20 cellular contexts compared by ENCODE assay signal in the genomic region with DNA sequence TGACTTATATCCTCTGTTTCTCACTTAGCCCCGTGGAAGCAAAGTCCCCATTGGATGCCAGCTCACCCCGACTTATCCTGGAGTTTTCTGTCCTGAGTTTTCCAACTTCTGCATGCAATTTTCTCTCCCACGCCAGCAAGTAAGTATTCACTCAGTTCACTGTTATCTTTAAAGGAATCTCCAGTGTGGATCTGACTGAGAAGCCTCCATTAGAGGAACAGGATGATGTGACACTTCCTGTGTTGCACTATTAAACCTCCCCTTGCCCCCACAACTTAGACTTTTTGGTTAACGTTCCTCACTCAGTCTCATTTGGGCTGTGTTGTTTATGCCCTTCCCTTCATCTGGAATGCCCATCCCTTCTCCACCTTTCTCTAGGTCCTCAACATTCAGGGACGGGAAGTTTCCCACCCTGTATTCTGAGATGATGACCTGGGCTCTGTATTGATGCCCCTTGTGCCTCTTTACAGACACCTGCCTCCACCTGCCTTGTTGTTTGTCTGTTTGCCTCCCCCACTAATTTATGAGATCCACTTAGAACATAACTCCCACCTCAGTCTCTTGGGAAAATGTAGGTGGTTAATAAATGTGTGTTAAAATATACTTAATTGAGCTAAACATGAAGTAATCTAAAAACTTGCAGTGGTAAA.
DNase-seq lines count a peak whose midpoint lies in the region; ATAC-seq, FAIRE-seq and TF ChIP-seq lines count a peak whose summit lies in the region.
"Had no signal": no experiment of that assay in that cellular context is flagged by ENCODE, and none has a peak within 500 bp of the region (broad histone marks: within the 10 kb centered on the region; RNA-seq: fewer than 3 reads in every experiment).

No MANE protein-coding gene starts in this region.

- ATAC-seq in GM12878 (no peak), SK-N-SH treated with all-trans-retinoic acid at 6 μM for 48 hours (no peak), GM21390 (IDR thresholded peaks at IDR 0.05; ENCODE audit: unreplicated experiment) (no peak), HG02840 (IDR thresholded peaks at IDR 0.05; ENCODE audit: low FRiP score, unreplicated experiment) (no peak)
- ATAC-seq: left lung, PC-3 had no signal

- H3K9ac ChIP-seq in mammary epithelial cell (ENCODE audit: insufficient read depth, low read length) (no peak overlapping the region), GM12878 (ENCODE audit: control insufficient read depth, insufficient read depth, low read length) (no peak overlapping the region)

- no peaks in the 10 kb centered on the region for H3K36me3 Mint-ChIP-seq in MCF 10A (ENCODE audit: insufficient read depth, unreplicated experiment)

- SMC1A ChIA-PET in GM12878 (lab: Charles Lee; ENCODE audit: uncharacterized antibody, unreplicated experiment) = no interaction called here

- no peak for FAIRE-seq in GM12878 (lab: Jason Lieb, UNC)
- FAIRE-seq: frontal cortex had no signal

- H3K27ac ChIP-seq in mammary epithelial cell (ENCODE audit: insufficient read depth, low read depth, low read length) = no peak overlapping the region
- no peak overlapping the region for H3K27ac ChIP-seq in GM12878 (ENCODE audit: control insufficient read depth, insufficient read depth)
- H3K27ac ChIP-seq: left lung had no signal

- POLR2A ChIA-PET in MCF 10A (lab: Yijun Ruan, JAX) = no interaction called here
- POLR2A ChIA-PET in GM12878 (lab: Charles Lee) = no interaction called here

- TF ChIP-seq POLR2A in NB4 (IDR thresholded peaks at IDR 0.05; ENCODE audit: extremely low read depth, insufficient read length) (no peak), GM12878 (IDR thresholded peaks at IDR 0.05; ENCODE audit: low read depth, low read length) (no peak)

- DNase-seq in MCF 10A (ENCODE audit: unreplicated experiment) = no peak
- no peak for DNase-seq in mammary epithelial cell
- peak; percentile 43 for DNase-seq in NB4 (ENCODE audit: low read depth)
- DNase-seq in GM12878 (ENCODE audit: low read depth, low spot score) = no peak
- no peak for DNase-seq in GM20000 (ENCODE audit: low spot score)
- DNase-seq: activated CD4-positive, alpha-beta T cell treated with anti-CD3 and anti-CD28 coated beads, Interleukin-2, amount 50 U/mL, for 4 hours; activated naive CD4-positive, alpha-beta T cell treated with anti-CD3 and anti-CD28 coated beads for 36 hours; activated T-cell treated with anti-CD3 and anti-CD28 coated beads, Interleukin-2, amount 50 U/mL, for 1 hour; cortex of kidney; left lung; NCI-H1930; PC-3; posterior cingulate gyrus; stimulated activated CD4-positive, alpha-beta T cell treated with anti-CD3 and anti-CD28 coated beads, Interleukin-4, amount 100 ng/mL, for 4 hours; stimulated activated CD8-positive, alpha-beta memory T cell treated with anti-CD3 and anti-CD28 coated beads, Interleukin-4, amount 100 ng/mL, for 48 hours had no signal

- H3K36me3 ChIP-seq in mammary epithelial cell (ENCODE audit: insufficient read depth, low read length) (no peaks in the 10 kb centered on the region), GM12878 (ENCODE audit: control insufficient read depth in 2 of 2, insufficient read depth in 2 of 2, low read length in 1 of 2) (no peaks in the 10 kb centered on the region)
- H3K36me3 ChIP-seq: left lung had no signal

- H3K27me3 ChIP-seq in mammary epithelial cell (ENCODE audit: insufficient read depth, low read length) (no peaks in the 10 kb centered on the region), GM12878 (replicated peaks in 1 of 2; ENCODE audit: control insufficient read depth in 2 of 2, insufficient read depth in 2 of 2, low read length in 1 of 2) (no peaks in the 10 kb centered on the region)
- H3K27me3 ChIP-seq: left lung had no signal

- in situ Hi-C loops in mammary epithelial cell (cut with MboI; ENCODE audit: low sequenced_read_pairs in 2 of 2) = no loop called here
- in situ Hi-C loops in GM12878 (cut with MboI) = no loop called here

- H2AFZ ChIP-seq in mammary epithelial cell (ENCODE audit: low read depth, low read length) (no peak overlapping the region), GM12878 (ENCODE audit: control insufficient read depth, low read depth, low read length) (peak overlapping the region; percentile 75)

- no peak for TF ChIP-seq EP300 in GM12878 (IDR thresholded peaks at IDR 0.05; ENCODE audit: borderline replicate concordance in 1 of 2, control insufficient read depth in 1 of 2, low read depth in 2 of 2, low read length in 2 of 2)

- H3K27me3 Mint-ChIP-seq in MCF 10A (ENCODE audit: insufficient read depth, unreplicated experiment) = peaks cover 2% of the 10 kb centered on the region

- H3K4me1 Mint-ChIP-seq in MCF 10A (ENCODE audit: insufficient read depth, unreplicated experiment) = no peaks in the 10 kb centered on the region

- no peak overlapping the region for H3K27ac Mint-ChIP-seq in MCF 10A (ENCODE audit: low read depth, unreplicated experiment)
- H3K27ac Mint-ChIP-seq: activated naive CD4-positive, alpha-beta T cell treated with anti-CD3 and anti-CD28 coated beads for 36 hours had no signal

- TF ChIP-seq CTCF in MCF 10A (IDR thresholded peaks at IDR 0.05; ENCODE audit: unreplicated experiment) = no peak
- no peak for TF ChIP-seq CTCF in mammary epithelial cell (conservative IDR thresholded peaks at IDR 0.05 in 1 of 2, IDR thresholded peaks at IDR 0.05 in 1 of 2; ENCODE audit: extremely low read depth in 1 of 2, insufficient read depth in 1 of 2, low read depth in 1 of 2, low read length in 2 of 2)
- TF ChIP-seq CTCF in NB4 (IDR thresholded peaks at IDR 0.05; ENCODE audit: low read depth, low read length) = no peak
- no peak for TF ChIP-seq CTCF in GM12878 (IDR thresholded peaks at IDR 0.05 in 2 of 3, conservative IDR thresholded peaks at IDR 0.05 in 1 of 3; ENCODE audit: control insufficient read depth in 2 of 3, extremely low read depth in 1 of 3, insufficient read depth in 1 of 3, low read depth in 3 of 3, low read length in 3 of 3)
- TF ChIP-seq CTCF in GM20000 (IDR thresholded peaks at IDR 0.05; ENCODE audit: extremely low read depth, missing control alignments) = no peak

- 64% methylated on average over 5 of the region's 5 CpGs for WGBS in mammary epithelial cell (ENCODE audit: low coverage, missing lambda C conversion rate)
- 9% methylated on average over 5 of the region's 5 CpGs for WGBS in GM12878 (ENCODE audit: insufficient coverage, insufficient replicate concordance, low lambda C conversion rate, missing lambda C conversion rate)

- no peaks in the 10 kb centered on the region for H3K79me2 ChIP-seq in mammary epithelial cell (ENCODE audit: insufficient read depth, low read length)
- H3K79me2 ChIP-seq in GM12878 (ENCODE audit: control insufficient read depth, insufficient read depth, low read length) = no peaks in the 10 kb centered on the region

- RAD21 ChIA-PET in GM12878 (lab: Charles Lee; ENCODE audit: unreplicated experiment) = no interaction called here

- no peak for TF ChIP-seq RAD21 in GM12878 (IDR thresholded peaks at IDR 0.05; ENCODE audit: insufficient read depth, low read depth, low read length)

- H4K20me1 ChIP-seq in mammary epithelial cell (ENCODE audit: insufficient read depth, low read length) (no peaks in the 10 kb centered on the region), GM12878 (ENCODE audit: control insufficient read depth, insufficient read depth) (no peaks in the 10 kb centered on the region)

- BruUV-seq in MCF 10A (replicated peaks; lab: Mats Ljungman, UMichigan) (no TSS peak), mammary epithelial cell (replicated peaks; lab: Mats Ljungman, UMichigan) (no TSS peak), GM12878 (replicated peaks; lab: Mats Ljungman, UMichigan) (no TSS peak)

- CTCF ChIA-PET in MCF 10A (lab: Yijun Ruan, JAX) (interaction anchor here (0.7 kb wide), 1 partner anchor 1055 kb away, joined by 3 read pairs; no protein-coding TSS in a partner anchor), mammary epithelial cell (lab: Charles Lee; ENCODE audit: low non-redundant PET) (no interaction called here), GM12878 (lab: Yijun Ruan, JAX) (interaction anchor here (1.2 kb wide), 1 partner anchor 137 kb away, joined by 4 read pairs; no protein-coding TSS in a partner anchor)

- H3K4me3 Mint-ChIP-seq in MCF 10A (ENCODE audit: unreplicated experiment) = peak overlapping the region; percentile 57
- H3K4me3 Mint-ChIP-seq: activated naive CD4-positive, alpha-beta T cell treated with anti-CD3 and anti-CD28 coated beads for 36 hours had no signal

- dilution Hi-C loops in mammary epithelial cell (cut with HindIII; ENCODE audit: low sequenced_read_pairs) = no loop called here

- H3K4me1 ChIP-seq in mammary epithelial cell (ENCODE audit: insufficient read depth, low read length) (no peaks in the 10 kb centered on the region), GM12878 (ENCODE audit: control insufficient read depth, insufficient read depth, low read length) (no peaks in the 10 kb centered on the region)
- H3K4me1 ChIP-seq: left lung had no signal

- H3K9me3 Mint-ChIP-seq in MCF 10A (ENCODE audit: unreplicated experiment) = peaks cover 11% of the 10 kb centered on the region
- H3K9me3 Mint-ChIP-seq: activated naive CD4-positive, alpha-beta T cell treated with anti-CD3 and anti-CD28 coated beads for 36 hours had no signal

- H3K4me3 ChIP-seq in mammary epithelial cell (replicated peaks in 1 of 3; ENCODE audit: insufficient read depth in 1 of 3, low read depth in 2 of 3, low read length in 3 of 3) (no peak overlapping the region), NB4 (ENCODE audit: low read depth, low read length) (peak overlapping the region; percentile 39), GM12878 (0 out of 2 replicates have a peak overlapping the region, but pooled peaks have one; percentile 10)
- H3K4me3 ChIP-seq: left lung, smooth muscle cell had no signal

- no peak overlapping the region for H3K4me2 ChIP-seq in mammary epithelial cell (ENCODE audit: insufficient read depth, low read depth, low read length)
- H3K4me2 ChIP-seq in GM12878 (ENCODE audit: control insufficient read depth, insufficient read depth) = no peak overlapping the region
- H3K4me2 ChIP-seq: smooth muscle cell had no signal

- peaks cover 2% of the 10 kb centered on the region for H3K9me3 ChIP-seq in mammary epithelial cell (replicated peaks; ENCODE audit: insufficient read depth, low read length)
- no peaks in the 10 kb centered on the region for H3K9me3 ChIP-seq in GM12878 (replicated peaks; ENCODE audit: control insufficient read depth, insufficient read depth, low read length)
- H3K9me3 ChIP-seq: left lung had no signal

- intact Hi-C loops in MCF 10A (cut with micrococcal nuclease) = no loop called here
- intact Hi-C loops in mammary epithelial cell (cut with micrococcal nuclease) = no loop called here
- intact Hi-C loops in GM12878 (cut with micrococcal nuclease; ENCODE audit: unreplicated experiment) = no loop called here

TF ChIP-seq in GM12878, 131 proteins besides CTCF, POLR2A, EP300 and RAD21 (continues in another document):
- TF ChIP-seq LARP7 (IDR thresholded peaks at IDR 0.05) = no peak

TF ChIP-seq in SK-N-SH treated with all-trans-retinoic acid at 6 μM for 48 hours, 23 proteins besides CTCF, POLR2A, EP300 and RAD21 (continues in another document):
- TF ChIP-seq RARB (CRISPR knock-in tag; IDR thresholded peaks at IDR 0.05) (no peak), CSDC2 (CRISPR knock-in tag; IDR thresholded peaks at IDR 0.05) (no peak)

Comparison
In these comparisons a context has a peak if more than half of its experiments do, and no peak if none do; other contexts are left out.
1. H3K4me3 ChIP-seq: peak in NB4 (single experiment) and GM12878 (single experiment); none in mammary epithelial cell (0 of 3).